In genomic region chr10:77975086-77975666, GRCh38 we compare ENCODE assay signal across 15 cellular contexts. TPM values are rescaled to one million over a fixed set of nuclear protein-coding genes. Genes with fewer than 3 reads are reported as not detected.
DNase-seq lines count a peak whose midpoint lies in the region; ATAC-seq and TF ChIP-seq lines count a peak whose summit lies in the region.
"Had no signal": no experiment of that assay in that cellular context is flagged by ENCODE, and none has a peak within 500 bp of the region (broad histone marks: within the 10 kb centered on the region; RNA-seq: fewer than 3 reads in every experiment).

No MANE protein-coding gene starts in this region.

- intact Hi-C loops in mucosa of descending colon (cut with DNase I, micrococcal nuclease), result loop anchor here in 1 of 2 donors (10.0 kb wide), 1 partner anchor 130 kb away; no protein-coding TSS in a partner anchor

- peaks cover 0 to 38% (median 0%) of the 10 kb centered on the region in 3 donors for H3K36me3 ChIP-seq in Peyer's patch
- H3K36me3 ChIP-seq in mucosa of descending colon (ENCODE audit: low read depth), result peaks cover 11% of the 10 kb centered on the region
- peaks cover 19 to 24% of the 10 kb centered on the region in 2 donors for H3K36me3 ChIP-seq in stomach smooth muscle (ENCODE audit: control insufficient read depth in 2 of 2, insufficient read depth in 2 of 2, low read length in 2 of 2)
- H3K36me3 ChIP-seq in GM23248 (ENCODE audit: low read depth), result peaks cover 20% of the 10 kb centered on the region

- H3K9ac ChIP-seq in stomach smooth muscle (ENCODE audit: low read length in 2 of 2), result peak overlapping the region in 1 of 2 donors; percentile 7
- H3K9ac ChIP-seq in GM23248, result no peak overlapping the region

- peak in 2 of 3 donors; percentile 79 for DNase-seq in Peyer's patch
- DNase-seq in coronary artery (ENCODE audit: low spot score), result no peak
- peak in 2 of 3 donors; percentile 71 to 74 for DNase-seq in mucosa of descending colon
- DNase-seq in GM23248, result no peak
- DNase-seq in NCI-H2029 treated with DMSO at 0.1 percent for 48 hours (lab: John Stamatoyannopoulos, UW), result no peak
- DNase-seq in HUDEP-2 (lab: John Stamatoyannopoulos, UW; ENCODE audit: unreplicated experiment in 76 of 76), result no peak
- DNase-seq in HuH-7.5 (ENCODE audit: low spot score), result no peak
- DNase-seq: activated naive CD4-positive, alpha-beta T cell treated with anti-CD3 and anti-CD28 coated beads, Interleukin-2, amount 10 ng/mL, durations not matched to agents 7 days and 5 days; CD8-positive, alpha-beta T cell; midbrain; SHP77; T-cell had no signal

- no peaks in the 10 kb centered on the region for H3K79me2 ChIP-seq in GM23248 (ENCODE audit: insufficient read depth)

- no peak overlapping the region for H2AFZ ChIP-seq in GM23248

- no peak for TF ChIP-seq POLR2A in Peyer's patch (IDR thresholded peaks at IDR 0.05)

- no peaks in the 10 kb centered on the region for H4K20me1 ChIP-seq in GM23248 (ENCODE audit: insufficient read depth)

- TF ChIP-seq CTCF in Peyer's patch (IDR thresholded peaks at IDR 0.05), result no peak
- no peak for TF ChIP-seq CTCF in coronary artery (IDR thresholded peaks at IDR 0.05)
- TF ChIP-seq CTCF in mucosa of descending colon (IDR thresholded peaks at IDR 0.05), result no peak

- H3K27me3 ChIP-seq in Peyer's patch, result no peaks in the 10 kb centered on the region
- H3K27me3 ChIP-seq in stomach smooth muscle (ENCODE audit: control insufficient read depth in 1 of 2, insufficient read depth in 2 of 2, low read length in 2 of 2), result no peaks in the 10 kb centered on the region
- no peaks in the 10 kb centered on the region for H3K27me3 ChIP-seq in GM23248 (replicated peaks; ENCODE audit: insufficient read depth)
- H3K27me3 ChIP-seq: foreskin keratinocyte, neutrophil had no signal

- H3F3A ChIP-seq in GM23248 (ENCODE audit: insufficient read depth), result peaks cover 36% of the 10 kb centered on the region

- H3K4me2 ChIP-seq in GM23248 (ENCODE audit: unreplicated experiment), result no peak overlapping the region

- in situ Hi-C loops in GM23248 (cut with MboI), result loop anchor here (10.0 kb wide), 1 partner anchor 120 kb away; no protein-coding TSS in a partner anchor

- H3K4me1 ChIP-seq in Peyer's patch (peaks cover 0 to 10% (median 0%) of the 10 kb centered on the region in 4 donors), mucosa of descending colon (ENCODE audit: low read depth) (peaks cover 7% of the 10 kb centered on the region), stomach smooth muscle (ENCODE audit: control insufficient read depth, insufficient read depth, low read length) (peaks cover 36% of the 10 kb centered on the region), GM23248 (ENCODE audit: insufficient read depth) (peaks cover 16% of the 10 kb centered on the region)

- peak overlapping the region in 2 of 4 donors; percentile 12 to 39 for H3K27ac ChIP-seq in Peyer's patch
- H3K27ac ChIP-seq in coronary artery, result peak overlapping the region; percentile 68 to 80
- peak overlapping the region; percentile 67 for H3K27ac ChIP-seq in stomach smooth muscle (ENCODE audit: low read length)
- no peak overlapping the region for H3K27ac ChIP-seq in GM23248
- H3K27ac ChIP-seq: foreskin keratinocyte, neutrophil had no signal

- ATAC-seq in mucosa of descending colon, result peak; percentile 68
- ATAC-seq: CD8-positive, alpha-beta T cell; T-cell had no signal

- H3K9me3 ChIP-seq in Peyer's patch (no peaks in the 10 kb centered on the region), mucosa of descending colon (no peaks in the 10 kb centered on the region), stomach smooth muscle (ENCODE audit: control insufficient read depth in 2 of 2, low read length in 2 of 2) (peaks cover 0 to 4% of the 10 kb centered on the region in 2 donors), GM23248 (ENCODE audit: low read depth) (no peaks in the 10 kb centered on the region)
- H3K9me3 ChIP-seq: neutrophil had no signal

- WGBS in GM23248 (ENCODE audit: low coverage in 1 of 2, low lambda C conversion rate in 2 of 2, missing lambda C conversion rate in 2 of 2), 2 experiments, result 86 to 88% methylated on average over 9 of the region's 9 CpGs

- no peaks in the 10 kb centered on the region for H3K9me2 ChIP-seq in GM23248 (ENCODE audit: insufficient read depth)

- no peak overlapping the region for H3K4me3 ChIP-seq in Peyer's patch
- H3K4me3 ChIP-seq in coronary artery, result no peak overlapping the region
- H3K4me3 ChIP-seq in mucosa of descending colon, result no peak overlapping the region
- H3K4me3 ChIP-seq in stomach smooth muscle (ENCODE audit: low read length in 2 of 2), result no peak overlapping the region
- no peak overlapping the region for H3K4me3 ChIP-seq in GM23248

RNA-seq across cellular contexts. Expression of gene DLG5, which starts 48.6 kb away (rescaled TPM):
- 100 to 1,000 TPM in 1 of 4 donors, 10 to 100 TPM in 3; 40.6 to 134 (median 61.5) TPM for total RNA-seq in Peyer's patch
- 10 to 100 TPM; 28.9 to 78.3 (median 35.1) TPM for total RNA-seq in mucosa of descending colon
- total RNA-seq in GM23248 (2014; rRNA removed; shearing (Covaris generic)), result 27.4 and 27.9 TPM in 2 replicates
- polyA plus RNA-seq in GM23248 (2016; fragmentation: Nextera tagmentation; extraction: Ambion mirVana), result 4.4 and 5.0 TPM in 2 replicates

RNA-seq across cellular contexts. Expression of gene POLR3A, which starts 54.1 kb away (rescaled TPM):
- total RNA-seq in Peyer's patch (10 to 100 TPM; 19.8 to 24.3 (median 22.2) TPM), mucosa of descending colon (10 to 100 TPM; 13.9 to 14.1 (median 14.1) TPM)
- 9.2 and 9.6 TPM in 2 replicates for total RNA-seq in GM23248 (2014; rRNA removed; shearing (Covaris generic))
- polyA plus RNA-seq in GM23248 (2016; fragmentation: Nextera tagmentation; extraction: Ambion mirVana), result 11.9 and 12.8 TPM in 2 replicates

RNA-seq across cellular contexts. Expression of gene RPS24, which starts 58.5 kb away (rescaled TPM):
- 1,000 to 10,000 TPM in 3 of 4 donors, 100 to 1,000 TPM in 1; 999 to 2,177 (median 1,337) TPM for total RNA-seq in Peyer's patch
- total RNA-seq in mucosa of descending colon, result 1,000 to 10,000 TPM; 1,117 to 1,284 (median 1,155) TPM
- 1,265 and 1,653 TPM in 2 replicates for total RNA-seq in GM23248 (2014; rRNA removed; shearing (Covaris generic))
- polyA plus RNA-seq in GM23248 (2016; fragmentation: Nextera tagmentation; extraction: Ambion mirVana), result 660 and 669 TPM in 2 replicates

Comparison
In these comparisons a context has a peak if more than half of its experiments do, and no peak if none do; other contexts are left out.
1. DNase-seq: peak in Peyer's patch (2 of 3) and mucosa of descending colon (2 of 3); none in coronary artery (single experiment), GM23248 (single experiment), NCI-H2029 treated with DMSO at 0.1 percent for 48 hours (single experiment), HUDEP-2 (0 of 76) and HuH-7.5 (single experiment).